Comparison of ENCODE assay signal across 8 cellular contexts in the genomic region with DNA sequence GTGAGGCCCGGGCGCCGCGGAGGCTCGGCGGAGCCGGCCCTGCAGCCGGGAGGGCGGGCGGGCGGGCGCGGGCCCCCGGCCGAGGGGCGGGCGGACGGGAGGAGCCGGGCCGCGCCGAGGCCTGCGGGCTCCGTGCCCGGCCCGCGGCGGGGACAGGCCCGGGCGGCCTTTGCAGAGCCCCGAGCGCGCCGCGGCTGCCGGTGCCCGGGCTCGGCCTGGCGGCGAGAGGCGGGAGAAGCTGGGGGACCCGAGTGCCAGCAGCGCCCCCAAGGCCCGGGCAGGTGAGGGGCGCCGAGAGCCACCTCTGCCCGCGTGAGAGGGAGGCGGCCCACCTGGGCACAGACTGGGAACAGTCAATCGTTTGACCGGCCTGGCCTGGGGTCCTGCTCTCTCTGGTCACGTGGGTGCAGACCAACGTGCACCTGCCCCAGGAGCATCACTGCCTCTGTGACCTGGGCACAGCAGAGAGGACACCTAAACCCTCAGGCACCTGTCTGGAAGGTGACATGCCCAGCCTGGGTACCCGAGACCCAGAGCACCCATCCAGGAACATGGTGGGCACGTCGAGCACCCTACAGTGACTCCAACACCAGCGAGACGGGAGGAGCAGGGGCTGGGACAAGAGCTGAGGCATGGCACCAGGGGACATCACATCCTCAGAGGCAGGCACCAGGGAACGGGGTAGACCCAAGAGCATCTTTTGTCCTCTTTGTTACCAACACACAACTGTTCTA. TPM values are rescaled to one million over a fixed set of nuclear protein-coding genes. Genes with fewer than 3 reads are reported as not detected.
DNase-seq lines count a peak whose midpoint lies in the region; ATAC-seq and TF ChIP-seq lines count a peak whose summit lies in the region.

No MANE protein-coding gene starts in this region.

- H3K27me3 ChIP-seq in SU-DHL-6 (ENCODE audit: low read length) (0 out of 2 replicates have a peak, but pooled peaks cover 4% of the 10 kb centered on the region), colonic mucosa (no peaks in the 10 kb centered on the region), lower lobe of right lung (ENCODE audit: low read depth) (no peaks in the 10 kb centered on the region), subcutaneous abdominal adipose tissue (ENCODE audit: control insufficient read depth in 5 of 5, insufficient read depth in 4 of 5, low read length in 5 of 5) (no peaks in the 10 kb centered on the region)

- no peaks in the 10 kb centered on the region for H3K9me3 ChIP-seq in SU-DHL-6 (ENCODE audit: insufficient read depth, low read length)
- H3K9me3 ChIP-seq in colonic mucosa: no peaks in the 10 kb centered on the region
- H3K9me3 ChIP-seq in lower lobe of right lung: no peaks in the 10 kb centered on the region
- H3K9me3 ChIP-seq in subcutaneous abdominal adipose tissue (ENCODE audit: control insufficient read depth in 5 of 5, low read length in 5 of 5): peaks cover 0 to 8% (median 4%) of the 10 kb centered on the region in 5 donors

- no peak overlapping the region for H2AFZ ChIP-seq in SU-DHL-6 (ENCODE audit: low read depth, low read length, severe bottlenecking)

- H3K4me3 ChIP-seq in SU-DHL-6 (ENCODE audit: insufficient read depth, low read length, poor library complexity, severe bottlenecking): no peak overlapping the region
- H3K4me3 ChIP-seq in colonic mucosa: peak overlapping the region; percentile 49
- H3K4me3 ChIP-seq in lower lobe of right lung: peak overlapping the region; percentile 73
- H3K4me3 ChIP-seq in subcutaneous abdominal adipose tissue (ENCODE audit: low read depth in 1 of 5, low read length in 5 of 5): peak overlapping the region; percentile 74 to 92 (median 75)

- peak overlapping the region; percentile 20 for H3K4me2 ChIP-seq in SU-DHL-6 (ENCODE audit: low read depth, low read length, poor library complexity, severe bottlenecking)

- no peaks in the 10 kb centered on the region; the same call in 1 of the 2 replicates for H4K20me1 ChIP-seq in SU-DHL-6 (ENCODE audit: low read depth, low read length)

- ATAC-seq in lower lobe of right lung (peak; percentile 67 to 77), HG03442 (IDR thresholded peaks at IDR 0.05; ENCODE audit: unreplicated experiment) (no peak)

- TF ChIP-seq CTCF in SU-DHL-6 (IDR thresholded peaks at IDR 0.05; ENCODE audit: insufficient read depth, low read length, poor library complexity, severe bottlenecking): no peak
- TF ChIP-seq CTCF in colonic mucosa (IDR thresholded peaks at IDR 0.05): no peak
- no peak for TF ChIP-seq CTCF in lower lobe of right lung (IDR thresholded peaks at IDR 0.05)

- H3K36me3 ChIP-seq in SU-DHL-6 (ENCODE audit: low read length) (no peaks in the 10 kb centered on the region), colonic mucosa (no peaks in the 10 kb centered on the region), lower lobe of right lung (no peaks in the 10 kb centered on the region), subcutaneous abdominal adipose tissue (ENCODE audit: control insufficient read depth in 5 of 5, insufficient read depth in 5 of 5, low read length in 5 of 5) (no peaks in the 10 kb centered on the region)

- intact Hi-C loops in colonic mucosa (cut with DNase I) (no loop called here), lower lobe of right lung (cut with DNase I) (no loop called here)

- no peaks in the 10 kb centered on the region for H3F3A ChIP-seq in SU-DHL-6 (ENCODE audit: insufficient read depth)

- H3K9ac ChIP-seq in SU-DHL-6 (ENCODE audit: low read length) (no peak overlapping the region), colonic mucosa (ENCODE audit: low read depth in 2 of 2, low read length in 2 of 2) (peak overlapping the region; percentile 76 to 86), subcutaneous abdominal adipose tissue (ENCODE audit: low read length in 5 of 5) (peak overlapping the region; percentile 70 to 97 (median 90))

- H3K4me1 ChIP-seq in colonic mucosa (no peaks in the 10 kb centered on the region), lower lobe of right lung (peaks cover 39% of the 10 kb centered on the region), subcutaneous abdominal adipose tissue (ENCODE audit: control insufficient read depth in 5 of 5, insufficient read depth in 5 of 5, low read length in 5 of 5) (peaks cover 4 to 40% (median 27%) of the 10 kb centered on the region in 5 donors)

- H3K9me2 ChIP-seq in SU-DHL-6 (replicated peaks; ENCODE audit: insufficient read depth, low read length): no peaks in the 10 kb centered on the region

- DNase-seq in NCI-H1092 treated with DMSO at 0.1 percent for 48 hours (lab: John Stamatoyannopoulos, UW) (peak; percentile 18), NCI-H1092 (lab: John Stamatoyannopoulos, UW) (no peak), colonic mucosa (peak; percentile 28), lower lobe of right lung (no peak), NOMO-1 treated with dmso at 0.1 percent for 144 hours (lab: John Stamatoyannopoulos, UW; ENCODE audit: unreplicated experiment) (no peak)

- H3K27ac ChIP-seq in SU-DHL-6 (ENCODE audit: low read depth, low read length): no peak overlapping the region
- H3K27ac ChIP-seq in colonic mucosa: no peak overlapping the region
- peak overlapping the region; percentile 86 for H3K27ac ChIP-seq in lower lobe of right lung
- peak overlapping the region; percentile 50 for H3K27ac ChIP-seq in subcutaneous abdominal adipose tissue (ENCODE audit: low read depth, low read length)

- H3K79me2 ChIP-seq in SU-DHL-6 (ENCODE audit: insufficient read depth, low read length): no peaks in the 10 kb centered on the region

RNA-seq across cellular contexts. Expression of gene MVB12B, which starts 0.6 kb away (rescaled TPM):
- total RNA-seq in colonic mucosa (10 to 100 TPM in 1 of 2 donors, 1 to 10 TPM in 1; 9.8 to 15.8 TPM), lower lobe of right lung (47.8 TPM)

Comparison
In these comparisons a context has a peak if more than half of its experiments do, and no peak if none do; other contexts are left out.
1. DNase-seq: peak in NCI-H1092 treated with DMSO at 0.1 percent for 48 hours (single experiment) and colonic mucosa (single experiment); none in NCI-H1092 (single experiment), lower lobe of right lung (single experiment) and NOMO-1 treated with dmso at 0.1 percent for 144 hours (single experiment).
2. H3K27ac ChIP-seq: peak in lower lobe of right lung (single experiment) and subcutaneous abdominal adipose tissue (single experiment); none in SU-DHL-6 (single experiment) and colonic mucosa (single experiment).